In the genomic region with DNA sequence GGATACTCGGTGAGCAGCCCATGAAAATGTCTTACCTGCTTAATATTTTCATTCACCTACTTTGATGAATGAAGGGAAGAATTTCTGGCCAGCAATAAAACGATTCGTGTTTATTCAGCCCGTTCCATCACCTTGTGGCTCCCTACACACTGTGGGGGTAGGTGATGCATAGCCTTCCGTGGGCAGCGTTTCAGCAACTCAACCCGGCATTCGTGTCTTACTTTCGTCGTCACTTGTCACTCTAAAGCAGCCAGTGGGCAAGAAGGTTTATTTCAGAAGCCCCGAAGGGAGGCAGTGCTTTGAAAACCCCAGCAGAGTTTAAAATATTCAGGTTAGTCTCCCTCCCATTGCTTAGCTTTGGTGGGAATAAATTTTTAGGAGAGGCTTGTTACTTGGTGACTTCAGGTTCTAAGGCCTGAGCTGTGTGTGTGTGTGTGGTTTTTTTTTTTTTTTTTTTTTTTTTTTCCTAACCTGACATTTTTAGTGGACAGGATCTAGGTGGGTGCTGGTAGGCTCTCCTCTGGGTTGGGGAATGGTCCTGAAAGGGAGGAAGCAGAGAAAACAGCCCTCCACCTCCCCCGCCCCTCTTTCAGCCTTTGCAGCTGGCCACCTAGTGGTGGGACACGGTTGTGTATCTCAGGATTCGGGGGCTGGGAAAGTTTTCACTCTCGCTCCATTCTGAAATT, we compare ENCODE assay signal across 8 cellular contexts. TPM values are rescaled to one million over a fixed set of nuclear protein-coding genes. Genes with fewer than 3 reads are reported as not detected.
A peak's percentile ranks its signal among the peaks of the same experiment; 100 is the strongest.
DNase-seq lines count a peak whose midpoint lies in the region; ATAC-seq and TF ChIP-seq lines count a peak whose summit lies in the region.

No MANE protein-coding gene starts in this region.

- H3K27ac Mint-ChIP-seq in stimulated activated effector memory CD8-positive, alpha-beta T cell treated with anti-CD3 and anti-CD28 coated beads, Interleukin-12 subunit alpha, Interleukin-12 subunit beta, amount 100 ng/mL, for 72 hours = peak overlapping the region; percentile 75

- DNase-seq in NCI-H1417 (lab: John Stamatoyannopoulos, UW) (peak; percentile 17 to 55 (median 29)), NCI-H1417 treated with DMSO at 0.1 percent for 48 hours (lab: John Stamatoyannopoulos, UW) (no peak), NCI-H510A treated with DMSO at 0.1 percent for 48 hours (lab: John Stamatoyannopoulos, UW) (peak; percentile 80), activated T-cell treated with anti-CD3 and anti-CD28 coated beads for 48 hours (ENCODE audit: low read depth) (peak; percentile 51), epithelial cell of proximal tubule (ENCODE audit: low read depth) (no peak)
- peak; percentile 28 to 76 for DNase-seq in stimulated activated effector memory CD8-positive, alpha-beta T cell treated with anti-CD3 and anti-CD28 coated beads, Interleukin-12 subunit alpha, Interleukin-12 subunit beta, amount 100 ng/mL, for 72 hours (ENCODE audit: low spot score in 2 of 2)

- peak; percentile 91 for TF ChIP-seq CTCF in epithelial cell of proximal tubule (conservative IDR thresholded peaks at IDR 0.05; ENCODE audit: low read depth, low read length)

- H3K36me3 Mint-ChIP-seq in stimulated activated effector memory CD8-positive, alpha-beta T cell treated with anti-CD3 and anti-CD28 coated beads, Interleukin-12 subunit alpha, Interleukin-12 subunit beta, amount 100 ng/mL, for 72 hours = peaks cover 14% of the 10 kb centered on the region

- no peaks in the 10 kb centered on the region for H3K9me3 ChIP-seq in mucosa of stomach (ENCODE audit: control insufficient read depth, low read length)

- no peaks in the 10 kb centered on the region for H3K27me3 ChIP-seq in mucosa of stomach (ENCODE audit: control insufficient read depth, insufficient read depth, low read length)

- H3K4me3 Mint-ChIP-seq in stimulated activated effector memory CD8-positive, alpha-beta T cell treated with anti-CD3 and anti-CD28 coated beads, Interleukin-12 subunit alpha, Interleukin-12 subunit beta, amount 100 ng/mL, for 72 hours = peak overlapping the region; percentile 85

- H3K9ac ChIP-seq in mucosa of stomach (ENCODE audit: low read length) = peak overlapping the region; percentile 80

- H3K36me3 ChIP-seq in mucosa of stomach (ENCODE audit: control insufficient read depth, insufficient read depth, low read length) = no peaks in the 10 kb centered on the region

- H3K4me1 ChIP-seq in mucosa of stomach (ENCODE audit: control insufficient read depth, insufficient read depth, low read length) = peaks cover 37% of the 10 kb centered on the region

- peak overlapping the region; percentile 73 for H3K4me3 ChIP-seq in epithelial cell of proximal tubule (ENCODE audit: low read depth, low read length)
- peak overlapping the region; percentile 94 for H3K4me3 ChIP-seq in mucosa of stomach (ENCODE audit: low read length)

- no peaks in the 10 kb centered on the region for H3K9me3 Mint-ChIP-seq in stimulated activated effector memory CD8-positive, alpha-beta T cell treated with anti-CD3 and anti-CD28 coated beads, Interleukin-12 subunit alpha, Interleukin-12 subunit beta, amount 100 ng/mL, for 72 hours

- peak; percentile 63 for ATAC-seq in stimulated activated effector memory CD8-positive, alpha-beta T cell treated with anti-CD3 and anti-CD28 coated beads, Interleukin-12 subunit alpha, Interleukin-12 subunit beta, amount 100 ng/mL, for 72 hours
- ATAC-seq in GM21447 (IDR thresholded peaks at IDR 0.05; ENCODE audit: unreplicated experiment) = no peak

- H3K4me1 Mint-ChIP-seq in stimulated activated effector memory CD8-positive, alpha-beta T cell treated with anti-CD3 and anti-CD28 coated beads, Interleukin-12 subunit alpha, Interleukin-12 subunit beta, amount 100 ng/mL, for 72 hours = peaks cover 48% of the 10 kb centered on the region

RNA-seq across cellular contexts. Expression of a gene that starts 1.8 kb away (rescaled TPM):
- 2.5 and 2.8 TPM in 2 replicates for total RNA-seq in epithelial cell of proximal tubule

RNA-seq across cellular contexts. Expression of a gene that starts 30.6 kb away (rescaled TPM):
- 267 and 296 TPM in 2 replicates for total RNA-seq in epithelial cell of proximal tubule

RNA-seq across cellular contexts. Expression of a gene that starts 43.7 kb away (rescaled TPM):
- 17.1 and 28.9 TPM in 2 replicates for total RNA-seq in epithelial cell of proximal tubule

Comparison
In these comparisons a context has a peak if more than half of its experiments do, and no peak if none do; other contexts are left out.
1. DNase-seq: peak in NCI-H1417 (3 of 3), NCI-H510A treated with DMSO at 0.1 percent for 48 hours (single experiment), activated T-cell treated with anti-CD3 and anti-CD28 coated beads for 48 hours (single experiment) and stimulated activated effector memory CD8-positive, alpha-beta T cell treated with anti-CD3 and anti-CD28 coated beads, Interleukin-12 subunit alpha, Interleukin-12 subunit beta, amount 100 ng/mL, for 72 hours (2 of 2); none in NCI-H1417 treated with DMSO at 0.1 percent for 48 hours (single experiment) and epithelial cell of proximal tubule (single experiment).